9 cellular contexts compared by ENCODE assay signal in genomic region chr7:113404245-113404644, GRCh38.
DNase-seq lines count a peak whose midpoint lies in the region; ATAC-seq and TF ChIP-seq lines count a peak whose summit lies in the region.
"Had no signal": no experiment of that assay in that cellular context is flagged by ENCODE, and none has a peak within 500 bp of the region (broad histone marks: within the 10 kb centered on the region; RNA-seq: fewer than 3 reads in every experiment).

No MANE protein-coding gene starts in this region.

- no peaks in the 10 kb centered on the region for H3K4me1 Mint-ChIP-seq in activated CD4-positive, alpha-beta T cell treated with anti-CD3 and anti-CD28 coated beads, Interleukin-2, amount 10 ng/mL, durations not matched to agents 7 days and 5 days
- H3K4me1 Mint-ChIP-seq: activated naive CD8-positive, alpha-beta T cell treated with anti-CD3 and anti-CD28 coated beads, Interleukin-2, amount 10 ng/mL, durations not matched to agents 7 days and 5 days had no signal

- H3K9me2 ChIP-seq in neural cell (ENCODE audit: insufficient read depth, low read length): no peaks in the 10 kb centered on the region

- H3K4me3 Mint-ChIP-seq in activated CD4-positive, alpha-beta T cell treated with anti-CD3 and anti-CD28 coated beads, Interleukin-2, amount 10 ng/mL, durations not matched to agents 7 days and 5 days: no peak overlapping the region
- H3K4me3 Mint-ChIP-seq: activated naive CD8-positive, alpha-beta T cell treated with anti-CD3 and anti-CD28 coated beads, Interleukin-2, amount 10 ng/mL, durations not matched to agents 7 days and 5 days had no signal

- H3K27ac ChIP-seq in VCaP (peak overlapping the region; percentile 38; the same call in 1 of the 2 replicates), neural cell (ENCODE audit: low read length) (peak overlapping the region; percentile 90)
- H3K27ac ChIP-seq: skin epidermis had no signal

- POLR2A ChIA-PET in activated CD4-positive, alpha-beta T cell treated with anti-CD3 and anti-CD28 coated beads, Interleukin-2, amount 10 ng/mL, durations not matched to agents 7 days and 5 days (lab: Charles Lee): interaction anchor here (0.6 kb wide), 1 partner anchor 546 kb away, joined by 3 read pairs; no protein-coding TSS in a partner anchor

- TF ChIP-seq CTCF in GM12875 (IDR thresholded peaks at IDR 0.05; ENCODE audit: borderline replicate concordance, insufficient read depth, low read depth, low read length): peak; percentile 34; the same call in 1 of the 2 replicates
- no peak for TF ChIP-seq CTCF in VCaP (conservative IDR thresholded peaks at IDR 0.05)
- TF ChIP-seq CTCF in neural cell (IDR thresholded peaks at IDR 0.05; ENCODE audit: poor library complexity, severe bottlenecking): peak; percentile 30

- H3K4me2 ChIP-seq in neural cell (ENCODE audit: low read length): no peak overlapping the region

- no peak for ATAC-seq in GM21723 (IDR thresholded peaks at IDR 0.05; ENCODE audit: unreplicated experiment)

- H3K9me3 Mint-ChIP-seq in activated CD4-positive, alpha-beta T cell treated with anti-CD3 and anti-CD28 coated beads, Interleukin-2, amount 10 ng/mL, durations not matched to agents 7 days and 5 days: no peaks in the 10 kb centered on the region
- H3K9me3 Mint-ChIP-seq: activated naive CD8-positive, alpha-beta T cell treated with anti-CD3 and anti-CD28 coated beads, Interleukin-2, amount 10 ng/mL, durations not matched to agents 7 days and 5 days had no signal

- no peaks in the 10 kb centered on the region for H3K36me3 ChIP-seq in neural cell (ENCODE audit: insufficient read depth, low read length)

- no peak overlapping the region for H2AFZ ChIP-seq in neural cell (ENCODE audit: low read depth, low read length)

- H4K20me1 ChIP-seq in neural cell (ENCODE audit: insufficient read depth): no peaks in the 10 kb centered on the region

- no peaks in the 10 kb centered on the region for H3F3A ChIP-seq in neural cell (ENCODE audit: insufficient read depth, low read length, poor library complexity, severe bottlenecking)

- no peak overlapping the region for H3K27ac Mint-ChIP-seq in activated CD4-positive, alpha-beta T cell treated with anti-CD3 and anti-CD28 coated beads, Interleukin-2, amount 10 ng/mL, durations not matched to agents 7 days and 5 days
- H3K27ac Mint-ChIP-seq: activated naive CD8-positive, alpha-beta T cell treated with anti-CD3 and anti-CD28 coated beads, Interleukin-2, amount 10 ng/mL, durations not matched to agents 7 days and 5 days had no signal

- H3K4me3 ChIP-seq in GM12875 (ENCODE audit: low read depth, low read length) (no peak overlapping the region), neural cell (ENCODE audit: low read length) (no peak overlapping the region)
- H3K4me3 ChIP-seq: skin epidermis had no signal

- H3K9ac ChIP-seq in neural cell (ENCODE audit: low read length): no peak overlapping the region

- no peaks in the 10 kb centered on the region for H3K27me3 Mint-ChIP-seq in activated CD4-positive, alpha-beta T cell treated with anti-CD3 and anti-CD28 coated beads, Interleukin-2, amount 10 ng/mL, durations not matched to agents 7 days and 5 days

- CTCF ChIA-PET in activated CD4-positive, alpha-beta T cell treated with anti-CD3 and anti-CD28 coated beads, Interleukin-2, amount 10 ng/mL, durations not matched to agents 7 days and 5 days (lab: Charles Lee): interaction anchor here (0.6 kb wide), 1 partner anchor 804 kb away, joined by 3 read pairs; no protein-coding TSS in a partner anchor

- TF ChIP-seq RAD21 in neural cell (conservative IDR thresholded peaks at IDR 0.05): no peak

- DNase-seq in HT-29 (ENCODE audit: low spot score): peak; percentile 36
- no peak for DNase-seq in activated CD4-positive, alpha-beta T cell treated with anti-CD3 and anti-CD28 coated beads, Interleukin-2, amount 10 ng/mL, durations not matched to agents 7 days and 5 days
- DNase-seq in activated naive CD4-positive, alpha-beta T cell treated with anti-CD3 and anti-CD28 coated beads, Interleukin-2, amount 50 U/mL, for 16 hours: no peak
- DNase-seq: activated naive CD8-positive, alpha-beta T cell treated with anti-CD3 and anti-CD28 coated beads, Interleukin-2, amount 10 ng/mL, durations not matched to agents 7 days and 5 days had no signal

- TF ChIP-seq EP300 in neural cell (conservative IDR thresholded peaks at IDR 0.05; ENCODE audit: poor library complexity, severe bottlenecking): no peak

- no peaks in the 10 kb centered on the region for H3K79me2 ChIP-seq in neural cell (replicated peaks; ENCODE audit: insufficient read depth, low read length)

- no peaks in the 10 kb centered on the region for H3K36me3 Mint-ChIP-seq in activated CD4-positive, alpha-beta T cell treated with anti-CD3 and anti-CD28 coated beads, Interleukin-2, amount 10 ng/mL, durations not matched to agents 7 days and 5 days (ENCODE audit: low read depth)
- H3K36me3 Mint-ChIP-seq: activated naive CD8-positive, alpha-beta T cell treated with anti-CD3 and anti-CD28 coated beads, Interleukin-2, amount 10 ng/mL, durations not matched to agents 7 days and 5 days had no signal

- no peaks in the 10 kb centered on the region for H3K27me3 ChIP-seq in neural cell (ENCODE audit: insufficient read depth, low read depth, low read length)

- no peaks in the 10 kb centered on the region for H3K9me3 ChIP-seq in neural cell (ENCODE audit: low read length)

TF ChIP-seq in neural cell, 6 proteins besides CTCF, POLR2A, EP300 and RAD21:
- no peak for TF ChIP-seq SMC3 (conservative IDR thresholded peaks at IDR 0.05; ENCODE audit: poor library complexity)
- TF ChIP-seq REST (IDR thresholded peaks at IDR 0.05; ENCODE audit: borderline replicate concordance): no peak
- TF ChIP-seq TAF1 (IDR thresholded peaks at IDR 0.05; ENCODE audit: low read depth): no peak
- no peak for TF ChIP-seq EZH2 (IDR thresholded peaks at IDR 0.05; ENCODE audit: borderline replicate concordance, insufficient read depth, low read length, poor library complexity, severe bottlenecking)
